ENCODE assay signal across 11 cellular contexts in the genomic region with DNA sequence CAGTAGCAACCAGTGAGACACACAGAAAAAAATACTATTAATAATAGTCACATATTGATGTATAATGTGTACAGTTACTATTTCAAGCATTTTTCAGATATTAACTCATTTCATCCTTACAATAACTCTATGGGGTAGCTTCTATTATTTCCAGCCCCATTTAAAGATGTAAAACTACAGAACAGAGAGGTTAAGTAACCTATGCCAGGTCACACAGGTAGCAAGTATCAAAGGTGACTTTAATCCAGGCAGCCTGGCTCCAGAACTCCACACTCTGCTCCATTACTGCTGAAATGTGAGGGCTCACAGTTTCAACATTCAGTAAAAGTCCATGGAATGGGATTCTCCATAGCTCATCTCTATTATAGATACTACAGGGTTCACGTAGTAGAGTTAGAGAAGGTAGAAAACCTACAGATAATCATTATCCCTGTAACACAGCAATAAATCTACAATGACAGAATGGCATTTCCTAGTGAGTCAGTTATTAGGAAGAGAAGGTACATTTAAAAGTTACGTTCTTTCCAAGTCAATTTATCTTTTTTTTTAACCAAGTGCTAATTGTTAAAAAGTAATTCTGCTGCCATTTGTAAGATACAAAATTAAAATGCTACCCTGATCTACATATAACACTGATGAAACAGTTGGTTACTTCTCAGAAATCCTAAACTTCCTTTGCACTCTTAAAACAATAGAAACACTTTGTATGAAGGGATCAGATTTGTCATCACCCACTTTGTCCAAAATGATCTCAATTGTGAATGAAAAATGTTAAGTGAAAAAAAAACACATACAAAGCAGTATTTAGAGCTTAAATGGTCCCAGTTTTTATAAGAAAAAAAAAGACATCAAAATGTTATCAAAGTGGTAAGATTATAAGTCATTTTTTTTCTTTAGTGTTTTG. TPM values are rescaled to one million over a fixed set of nuclear protein-coding genes. Genes with fewer than 3 reads are reported as not detected.
DNase-seq lines count a peak whose midpoint lies in the region; ATAC-seq and TF ChIP-seq lines count a peak whose summit lies in the region.
"Had no signal": no experiment of that assay in that cellular context is flagged by ENCODE, and none has a peak within 500 bp of the region (broad histone marks: within the 10 kb centered on the region; RNA-seq: fewer than 3 reads in every experiment).

No MANE protein-coding gene starts in this region.

- H3K9me3 Mint-ChIP-seq in activated CD4-positive, alpha-beta T cell treated with anti-CD3 and anti-CD28 coated beads, Interleukin-2, amount 10 ng/mL, durations not matched to agents 24 days and 14 days = peaks cover 3% of the 10 kb centered on the region
- H3K9me3 Mint-ChIP-seq in activated naive CD8-positive, alpha-beta T cell treated with anti-CD3 and anti-CD28 coated beads for 36 hours = no peaks in the 10 kb centered on the region

- H3K4me3 ChIP-seq in suprapubic skin = no peak overlapping the region

- ATAC-seq in HG03025 (IDR thresholded peaks at IDR 0.05; ENCODE audit: low FRiP score, unreplicated experiment) = no peak

- TF ChIP-seq CTCF in suprapubic skin (IDR thresholded peaks at IDR 0.05) = no peak

- intact Hi-C loops in activated CD4-positive, alpha-beta T cell treated with anti-CD3 and anti-CD28 coated beads, Interleukin-2, amount 10 ng/mL, durations not matched to agents 24 days and 14 days (cut with micrococcal nuclease) = loop anchor here (2.0 kb wide), 1 partner anchor 15 kb away; no protein-coding TSS in a partner anchor

- H3K4me3 Mint-ChIP-seq in activated CD4-positive, alpha-beta T cell treated with anti-CD3 and anti-CD28 coated beads, Interleukin-2, amount 10 ng/mL, durations not matched to agents 24 days and 14 days = peak overlapping the region; percentile 49
- peak overlapping the region; percentile 23 for H3K4me3 Mint-ChIP-seq in activated naive CD8-positive, alpha-beta T cell treated with anti-CD3 and anti-CD28 coated beads for 36 hours

- H3K27me3 Mint-ChIP-seq in activated CD4-positive, alpha-beta T cell treated with anti-CD3 and anti-CD28 coated beads, Interleukin-2, amount 10 ng/mL, durations not matched to agents 24 days and 14 days = no peaks in the 10 kb centered on the region
- H3K27me3 Mint-ChIP-seq in activated naive CD8-positive, alpha-beta T cell treated with anti-CD3 and anti-CD28 coated beads for 36 hours = no peaks in the 10 kb centered on the region

- H3K36me3 ChIP-seq in suprapubic skin = no peaks in the 10 kb centered on the region

- no peaks in the 10 kb centered on the region for H3K9me3 ChIP-seq in suprapubic skin

- no peak for TF ChIP-seq POLR2A in suprapubic skin (IDR thresholded peaks at IDR 0.05)

- TF ChIP-seq EP300 in suprapubic skin (IDR thresholded peaks at IDR 0.05) = no peak

- H3K36me3 Mint-ChIP-seq in activated CD4-positive, alpha-beta T cell treated with anti-CD3 and anti-CD28 coated beads, Interleukin-2, amount 10 ng/mL, durations not matched to agents 24 days and 14 days (ENCODE audit: low read depth) = peaks cover 15% of the 10 kb centered on the region
- H3K36me3 Mint-ChIP-seq in activated naive CD8-positive, alpha-beta T cell treated with anti-CD3 and anti-CD28 coated beads for 36 hours = peaks cover 15% of the 10 kb centered on the region

- 63% methylated on average over 2 of the region's 2 CpGs for WGBS in suprapubic skin

- no peaks in the 10 kb centered on the region for H3K27me3 ChIP-seq in suprapubic skin

- H3K27ac ChIP-seq in suprapubic skin = peak overlapping the region; percentile 61

- peaks cover 51% of the 10 kb centered on the region for H3K4me1 ChIP-seq in suprapubic skin

- H3K4me1 Mint-ChIP-seq in activated CD4-positive, alpha-beta T cell treated with anti-CD3 and anti-CD28 coated beads, Interleukin-2, amount 10 ng/mL, durations not matched to agents 24 days and 14 days = peaks cover 59% of the 10 kb centered on the region
- H3K4me1 Mint-ChIP-seq in activated naive CD8-positive, alpha-beta T cell treated with anti-CD3 and anti-CD28 coated beads for 36 hours = peaks cover 55% of the 10 kb centered on the region

- H3K27ac Mint-ChIP-seq in activated CD4-positive, alpha-beta T cell treated with anti-CD3 and anti-CD28 coated beads, Interleukin-2, amount 10 ng/mL, durations not matched to agents 24 days and 14 days = peak overlapping the region; percentile 60
- H3K27ac Mint-ChIP-seq in activated naive CD8-positive, alpha-beta T cell treated with anti-CD3 and anti-CD28 coated beads for 36 hours = peak overlapping the region; percentile 62

- DNase-seq in activated CD4-positive, alpha-beta T cell treated with anti-CD3 and anti-CD28 coated beads, Interleukin-2, amount 10 ng/mL, durations not matched to agents 24 days and 14 days = no peak
- DNase-seq in activated CD4-positive, alpha-beta T cell treated with anti-CD3 and anti-CD28 coated beads, Interleukin-2, amount 50 U/mL, for 4 hours = no peak
- DNase-seq in activated naive CD8-positive, alpha-beta T cell treated with anti-CD3 and anti-CD28 coated beads for 36 hours = no peak
- peak; percentile 41 for DNase-seq in kidney tubule cell (ENCODE audit: low spot score)
- no peak for DNase-seq in suprapubic skin (ENCODE audit: low spot score in 2 of 2)
- no peak for DNase-seq in T-helper 9 cell
- DNase-seq in NCI-H226 = no peak
- DNase-seq: NCI-H187 treated with DMSO at 0.1 percent for 48 hours; stimulated activated CD4-positive, alpha-beta T cell treated with anti-CD3 and anti-CD28 coated beads, Interleukin-12 subunit alpha, Interleukin-12 subunit beta, amount 100 ng/mL, for 4 hours; stimulated activated naive CD4-positive, alpha-beta T cell treated with Interleukin-2 at 50 U/mL for 16 hours had no signal

RNA-seq across cellular contexts. Expression of gene RELL1, which starts 18.7 kb away (rescaled TPM):
- total RNA-seq in activated CD4-positive, alpha-beta T cell treated with anti-CD3 and anti-CD28 coated beads, Interleukin-2, amount 10 ng/mL, durations not matched to agents 24 days and 14 days = 15.7 and 19.1 TPM in 2 replicates
- 10 to 100 TPM; 16.6 to 16.7 TPM for total RNA-seq in activated naive CD8-positive, alpha-beta T cell treated with anti-CD3 and anti-CD28 coated beads for 36 hours
- total RNA-seq in suprapubic skin = 10 to 100 TPM; 56.6 to 88.2 (median 66.7) TPM
